In the genomic region with DNA sequence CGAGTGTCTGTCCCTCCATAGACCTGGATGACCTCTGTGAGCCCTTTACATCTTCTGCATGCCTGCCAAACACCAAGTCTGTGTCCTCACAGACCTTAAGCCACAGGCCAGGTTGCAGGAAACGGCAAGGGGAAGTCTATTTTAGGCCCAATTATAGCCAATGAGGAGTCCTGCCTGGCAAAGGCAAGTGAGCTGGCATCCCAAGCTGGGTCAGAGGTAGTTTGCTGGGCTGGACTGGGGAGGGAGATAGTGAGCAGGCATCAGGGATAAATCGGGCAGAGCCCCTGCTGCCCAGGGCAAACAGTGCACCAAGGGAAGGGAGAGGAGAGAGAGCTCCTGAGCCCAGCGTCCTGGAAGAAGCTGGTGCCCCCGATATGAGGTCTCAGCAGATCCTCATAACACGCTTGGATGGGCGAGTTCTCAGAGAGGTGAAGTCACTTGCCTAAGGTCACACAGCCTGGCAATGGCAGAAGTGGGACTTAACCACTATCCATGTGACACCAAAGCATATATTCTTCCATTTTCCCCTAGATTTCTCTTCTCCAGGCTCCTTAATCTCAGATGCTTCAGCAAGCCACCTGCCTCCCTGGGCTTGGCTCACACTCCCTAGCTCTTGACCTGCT, we compare ENCODE assay signal across 11 cellular contexts. TPM values are rescaled to one million over a fixed set of nuclear protein-coding genes. Genes with fewer than 3 reads are reported as not detected.
DNase-seq lines count a peak whose midpoint lies in the region; ATAC-seq, FAIRE-seq and TF ChIP-seq lines count a peak whose summit lies in the region.
"Had no signal": no experiment of that assay in that cellular context is flagged by ENCODE, and none has a peak within 500 bp of the region (broad histone marks: within the 10 kb centered on the region; RNA-seq: fewer than 3 reads in every experiment).

No MANE protein-coding gene starts in this region.

- H4K20me1 ChIP-seq in OCI-LY1 (ENCODE audit: insufficient read depth, low read length): no peaks in the 10 kb centered on the region

- 47 to 63% (median 52%) methylated on average over 5 to 7 of the region's 7 CpGs for WGBS in heart left ventricle, 4 donors
- WGBS in esophagus muscularis mucosa: 27% methylated on average over 2 of the region's 7 CpGs
- 64 to 67% methylated on average over 7 of the region's 7 CpGs for WGBS in pancreas, 2 donors

- intact Hi-C loops in heart left ventricle (cut with DNase I) (loop anchor here in 1 of 10 donors (10.0 kb wide), 1 partner anchor 292 kb away; no protein-coding TSS in a partner anchor), Right ventricle myocardium inferior (cut with DNase I) (no loop called here), esophagus muscularis mucosa (cut with DNase I) (no loop called here), pancreas (cut with DNase I) (no loop called here)

- H3K4me3 ChIP-seq in heart left ventricle (no peak overlapping the region), OCI-LY1 (ENCODE audit: low read depth, low read length, poor library complexity, severe bottlenecking) (no peak overlapping the region), esophagus muscularis mucosa (no peak overlapping the region), pancreas (no peak overlapping the region)

- H3K9me2 ChIP-seq in OCI-LY1 (ENCODE audit: low read depth, low read length): no peaks in the 10 kb centered on the region

- H3F3A ChIP-seq in OCI-LY1 (ENCODE audit: insufficient read depth, low read length): no peaks in the 10 kb centered on the region

- H3K9me3 ChIP-seq in heart left ventricle (no peaks in the 10 kb centered on the region), OCI-LY1 (ENCODE audit: low read length) (no peaks in the 10 kb centered on the region), esophagus muscularis mucosa (no peaks in the 10 kb centered on the region), pancreas (no peaks in the 10 kb centered on the region)

- no peaks in the 10 kb centered on the region for H3K9me3 Mint-ChIP-seq in type B pancreatic cell
- H3K9me3 Mint-ChIP-seq: CD4-positive, CD25-positive, alpha-beta regulatory T cell; T-cell had no signal

- H3K36me3 ChIP-seq in heart left ventricle (peaks cover 0 to 17% (median 12%) of the 10 kb centered on the region in 9 donors), OCI-LY1 (ENCODE audit: insufficient read depth, low read length) (peaks cover 3% of the 10 kb centered on the region; the same call in 1 of the 2 replicates), esophagus muscularis mucosa (peaks cover 4 to 19% (median 17%) of the 10 kb centered on the region in 4 donors), pancreas (no peaks in the 10 kb centered on the region)

- no peak for TF ChIP-seq EP300 in esophagus muscularis mucosa (IDR thresholded peaks at IDR 0.05)

- no peak overlapping the region for H3K27ac Mint-ChIP-seq in type B pancreatic cell
- H3K27ac Mint-ChIP-seq: activated naive CD8-positive, alpha-beta T cell had no signal

- H3K4me1 Mint-ChIP-seq in type B pancreatic cell (ENCODE audit: unreplicated experiment): peaks cover 11% of the 10 kb centered on the region

- no peak for FAIRE-seq in pancreas (lab: Jason Lieb, UNC)

- no peaks in the 10 kb centered on the region for H3K36me3 Mint-ChIP-seq in type B pancreatic cell
- H3K36me3 Mint-ChIP-seq: activated naive CD8-positive, alpha-beta T cell; CD4-positive, CD25-positive, alpha-beta regulatory T cell; T-cell had no signal

- H3K4me3 Mint-ChIP-seq in type B pancreatic cell: no peak overlapping the region
- H3K4me3 Mint-ChIP-seq: activated naive CD8-positive, alpha-beta T cell; T-cell had no signal

- H2AFZ ChIP-seq in OCI-LY1 (ENCODE audit: low read length): no peak overlapping the region

- no peaks in the 10 kb centered on the region for H3K79me2 ChIP-seq in OCI-LY1 (ENCODE audit: insufficient read depth, low read length)

- ATAC-seq in heart left ventricle (peak; percentile 11 to 16 (median 12)), Right ventricle myocardium inferior (no peak), GM19035 (IDR thresholded peaks at IDR 0.05; ENCODE audit: unreplicated experiment) (no peak), pancreas (no peak), GM21529 (IDR thresholded peaks at IDR 0.05; ENCODE audit: unreplicated experiment) (no peak)
- ATAC-seq: T-cell had no signal

- TF ChIP-seq POLR2A in heart left ventricle (IDR thresholded peaks at IDR 0.05): no peak
- TF ChIP-seq POLR2A in esophagus muscularis mucosa (IDR thresholded peaks at IDR 0.05; ENCODE audit: low read depth): no peak

- TF ChIP-seq CTCF in heart left ventricle (IDR thresholded peaks at IDR 0.05) (peak in 5 of 12 donors; percentile 17 to 34 (median 32)), OCI-LY1 (IDR thresholded peaks at IDR 0.05; ENCODE audit: low read length) (peak; percentile 35; the same call in 1 of the 2 replicates), esophagus muscularis mucosa (IDR thresholded peaks at IDR 0.05) (peak in 1 of 3 experiments; percentile 11), type B pancreatic cell (conservative IDR thresholded peaks at IDR 0.05) (peak; percentile 17), pancreas (IDR thresholded peaks at IDR 0.05) (no peak)

- H3K4me2 ChIP-seq in OCI-LY1 (ENCODE audit: low read length): no peak overlapping the region

- H3K4me1 ChIP-seq in heart left ventricle (peaks cover 0 to 28% (median 19%) of the 10 kb centered on the region in 12 donors), OCI-LY1 (ENCODE audit: insufficient read depth, low read length, severe bottlenecking) (peaks cover 10% of the 10 kb centered on the region), esophagus muscularis mucosa (peaks cover 17 to 28% (median 26%) of the 10 kb centered on the region in 4 donors), pancreas (no peaks in the 10 kb centered on the region)

- DNase-seq in heart left ventricle (peak in 3 of 5 donors; percentile 42 to 62 (median 54)), Right ventricle myocardium inferior (ENCODE audit: missing footprints) (no peak), esophagus muscularis mucosa (ENCODE audit: extremely low spot score) (no peak), type B pancreatic cell (ENCODE audit: extremely low spot score, unreplicated experiment) (no peak), pancreas (no peak)
- DNase-seq: CD4-positive, CD25-positive, alpha-beta regulatory T cell; T-cell had no signal

- H3K9ac ChIP-seq in OCI-LY1 (ENCODE audit: low read length): no peak overlapping the region

- no peaks in the 10 kb centered on the region for H3K27me3 ChIP-seq in heart left ventricle
- H3K27me3 ChIP-seq in OCI-LY1 (ENCODE audit: insufficient read depth, low read length): no peaks in the 10 kb centered on the region
- H3K27me3 ChIP-seq in esophagus muscularis mucosa: no peaks in the 10 kb centered on the region
- H3K27me3 ChIP-seq in pancreas: no peaks in the 10 kb centered on the region

- peaks cover 3% of the 10 kb centered on the region for H3K27me3 Mint-ChIP-seq in type B pancreatic cell
- H3K27me3 Mint-ChIP-seq: activated naive CD8-positive, alpha-beta T cell; CD4-positive, CD25-positive, alpha-beta regulatory T cell; T-cell had no signal

- peak overlapping the region in 10 of 12 donors; percentile 4 to 68 (median 42) for H3K27ac ChIP-seq in heart left ventricle
- H3K27ac ChIP-seq in OCI-LY1 (ENCODE audit: low read depth, low read length, poor library complexity, severe bottlenecking): no peak overlapping the region
- peak overlapping the region; percentile 21 to 57 (median 44) for H3K27ac ChIP-seq in esophagus muscularis mucosa (replicated peaks in 1 of 4)
- no peak overlapping the region for H3K27ac ChIP-seq in pancreas

RNA-seq across cellular contexts. Expression of gene RELT, which starts 3.7 kb away (rescaled TPM):
- 10 to 100 TPM in 1 of 9 donors, 1 to 10 TPM in 8; 1.0 to 13.9 (median 2.6) TPM for total RNA-seq in heart left ventricle
- 1 to 10 TPM; 1.3 to 7.5 TPM for polyA plus RNA-seq in heart left ventricle
- 2.3 TPM for total RNA-seq in Right ventricle myocardium inferior
- total RNA-seq in esophagus muscularis mucosa: 1 to 10 TPM; 1.2 to 7.8 (median 2.2) TPM
- 2.9 and 8.5 TPM in 2 replicates for total RNA-seq in type B pancreatic cell (ENCODE audit: low replicate concordance)
- 1 to 10 TPM in 2 of 6 donors, under 1 TPM in 4; 0.23 to 4.7 (median 0.75) TPM for total RNA-seq in pancreas
- under 1 TPM; 0.59 to 0.91 TPM for polyA plus RNA-seq in pancreas

Comparison
In these comparisons a context has a peak if more than half of its experiments do, and no peak if none do; other contexts are left out.
1. ATAC-seq: peak in heart left ventricle (4 of 4); none in Right ventricle myocardium inferior (single experiment), GM19035 (single experiment), pancreas (0 of 4) and GM21529 (single experiment).
2. DNase-seq: peak in heart left ventricle (3 of 5); none in Right ventricle myocardium inferior (single experiment), esophagus muscularis mucosa (single experiment), type B pancreatic cell (single experiment) and pancreas (0 of 6).
3. H3K27ac ChIP-seq: peak in heart left ventricle (10 of 12) and esophagus muscularis mucosa (4 of 4); none in OCI-LY1 (single experiment) and pancreas (0 of 4).
4. CTCF ChIP-seq: peak in OCI-LY1 (single experiment) and type B pancreatic cell (single experiment); none in pancreas (0 of 4).